In genomic region chrX:110440016-110440805, GRCh38 we compare ENCODE assay signal across 26 cellular contexts.
DNase-seq lines count a peak whose midpoint lies in the region; ATAC-seq, FAIRE-seq and TF ChIP-seq lines count a peak whose summit lies in the region.
"Had no signal": no experiment of that assay in that cellular context is flagged by ENCODE, and none has a peak within 500 bp of the region (broad histone marks: within the 10 kb centered on the region; RNA-seq: fewer than 3 reads in every experiment).

No MANE protein-coding gene starts in this region.

- H3K79me2 ChIP-seq in HepG2 (ENCODE audit: insufficient read depth, low read length) = no peaks in the 10 kb centered on the region

- ATAC-seq in HepG2 (no peak), GM21526 (IDR thresholded peaks at IDR 0.05; ENCODE audit: low FRiP score, unreplicated experiment) (no peak)
- ATAC-seq in activated T-cell treated with anti-CD3 and anti-CD28 coated beads, Interleukin-2, amount 50 U/mL, for 72 hours (replicated peaks in 1 of 2) = no peak
- ATAC-seq: CD8-positive, alpha-beta T cell; K562; Panc1; T-cell had no signal

- H3K9me3 ChIP-seq in liver (ENCODE audit: control insufficient read depth in 4 of 4, low read length in 3 of 4) = no peaks in the 10 kb centered on the region
- no peaks in the 10 kb centered on the region for H3K9me3 ChIP-seq in HepG2 (ENCODE audit: low read length)
- no peaks in the 10 kb centered on the region for H3K9me3 ChIP-seq in endodermal cell (ENCODE audit: control insufficient read depth, low read length)

- H3K27ac Mint-ChIP-seq in nephron progenitor cell (peak overlapping the region; percentile 87), endodermal cell (no peak overlapping the region)
- no peak overlapping the region for H3K27ac Mint-ChIP-seq in activated T-cell treated with anti-CD3 and anti-CD28 coated beads, Interleukin-2, amount 50 U/mL, for 72 hours
- H3K27ac Mint-ChIP-seq: CD8-positive, alpha-beta T cell; T-cell had no signal

- FAIRE-seq in HepG2 (lab: Jason Lieb, UNC) (no peak), bronchial epithelial cell (lab: Jason Lieb, UNC) (peak; percentile 52)
- FAIRE-seq: GM12891, K562 had no signal

- CTCF ChIA-PET in HepG2 (lab: Yijun Ruan, JAX; ENCODE audit: low intra/inter-chr PET ratio, low total read pairs) = no interaction called here

- H3K36me3 Mint-ChIP-seq in nephron progenitor cell (ENCODE audit: low read depth) (no peaks in the 10 kb centered on the region), endodermal cell (ENCODE audit: low read depth) (no peaks in the 10 kb centered on the region)
- H3K36me3 Mint-ChIP-seq in activated T-cell treated with anti-CD3 and anti-CD28 coated beads, Interleukin-2, amount 50 U/mL, for 72 hours (ENCODE audit: insufficient read depth in 2 of 2) = no peaks in the 10 kb centered on the region
- H3K36me3 Mint-ChIP-seq: CD8-positive, alpha-beta T cell; T-cell had no signal

- H2AFZ ChIP-seq in HepG2 (ENCODE audit: low read length) = no peak overlapping the region

- peaks cover 15% of the 10 kb centered on the region for H3K27me3 Mint-ChIP-seq in nephron progenitor cell (ENCODE audit: low read depth, poor library complexity)
- peaks cover 76% of the 10 kb centered on the region for H3K27me3 Mint-ChIP-seq in activated T-cell treated with anti-CD3 and anti-CD28 coated beads, Interleukin-2, amount 50 U/mL, for 72 hours (ENCODE audit: low read depth)
- peaks cover 66% of the 10 kb centered on the region for H3K27me3 Mint-ChIP-seq in endodermal cell (ENCODE audit: insufficient read depth)

- POLR2A ChIA-PET in HepG2 (lab: Yijun Ruan, JAX) = no interaction called here

- H3K4me3 Mint-ChIP-seq in nephron progenitor cell = peak overlapping the region; percentile 66
- no peak overlapping the region for H3K4me3 Mint-ChIP-seq in activated T-cell treated with anti-CD3 and anti-CD28 coated beads, Interleukin-2, amount 50 U/mL, for 72 hours
- H3K4me3 Mint-ChIP-seq in endodermal cell = no peak overlapping the region
- H3K4me3 Mint-ChIP-seq: CD8-positive, alpha-beta T cell; T-cell had no signal

- WGBS in liver = 35% methylated on average over 11 of the region's 11 CpGs
- 6% methylated on average over 3 of the region's 11 CpGs for WGBS in HepG2 (ENCODE audit: low lambda C conversion rate)
- WGBS in endodermal cell (ENCODE audit: insufficient coverage in 1 of 2, insufficient read length in 1 of 2), 2 experiments = 83 to 84% methylated on average over 4 to 11 of the region's 11 CpGs

- H3K27me3 ChIP-seq in liver (ENCODE audit: control insufficient read depth in 4 of 4, insufficient read depth in 4 of 4, low read length in 3 of 4) (peaks cover 0 to 4% (median 0%) of the 10 kb centered on the region in 4 donors), HepG2 (ENCODE audit: control insufficient read depth in 1 of 2, insufficient read depth in 2 of 2, low read length in 2 of 2) (no peaks in the 10 kb centered on the region), bronchial epithelial cell (ENCODE audit: control insufficient read depth, insufficient read depth, low read length) (no peaks in the 10 kb centered on the region), endodermal cell (ENCODE audit: control insufficient read depth, insufficient read depth, low read length, poor library complexity, severe bottlenecking) (no peaks in the 10 kb centered on the region)

- no peak overlapping the region for H3K4me2 ChIP-seq in HepG2 (ENCODE audit: low read depth, low read length)

- H3K27ac ChIP-seq in liver (ENCODE audit: low read depth in 1 of 2, low read length in 2 of 2) (no peak overlapping the region), HepG2 (ENCODE audit: extremely low read length, insufficient read depth, low read length) (no peak overlapping the region), temporal lobe (ENCODE audit: low read depth, low read length) (peak overlapping the region; percentile 44), endodermal cell (ENCODE audit: low read depth, low read length) (no peak overlapping the region)
- H3K27ac ChIP-seq: RWPE1 had no signal

- H3K4me1 Mint-ChIP-seq in nephron progenitor cell = peaks cover 89% of the 10 kb centered on the region
- H3K4me1 Mint-ChIP-seq in activated T-cell treated with anti-CD3 and anti-CD28 coated beads, Interleukin-2, amount 50 U/mL, for 72 hours (ENCODE audit: low read depth) = no peaks in the 10 kb centered on the region
- peaks cover 20% of the 10 kb centered on the region for H3K4me1 Mint-ChIP-seq in endodermal cell
- H3K4me1 Mint-ChIP-seq: T-cell had no signal

- peaks cover 1 to 68% (median 51%) of the 10 kb centered on the region in 4 donors for H3K4me1 ChIP-seq in liver (ENCODE audit: control insufficient read depth in 4 of 4, insufficient read depth in 4 of 4, low read length in 3 of 4)
- H3K4me1 ChIP-seq in HepG2 (ENCODE audit: insufficient read depth, low read length) = peaks cover 26% of the 10 kb centered on the region
- no peaks in the 10 kb centered on the region for H3K4me1 ChIP-seq in endodermal cell (ENCODE audit: control insufficient read depth, insufficient read depth, low read length)

- in situ Hi-C loops in HepG2 (cut with HindIII; ENCODE audit: extremely low pct_ligation_motif_present, low pct_unique_long_range_greater_than_20kb) = loop anchor here (10.0 kb wide), 1 partner anchor 415 kb away; no protein-coding TSS in a partner anchor

- H4K20me1 ChIP-seq in HepG2 (ENCODE audit: insufficient read depth, low read length) = no peaks in the 10 kb centered on the region

- TF ChIP-seq EP300 in HepG2 (IDR thresholded peaks at IDR 0.05; ENCODE audit: low read depth in 2 of 2, low read length in 2 of 2) = no peak
- TF ChIP-seq EP300 in HepG2 (CRISPR knock-in tag; IDR thresholded peaks at IDR 0.05; ENCODE audit: borderline replicate concordance) = no peak

- intact Hi-C loops in HepG2 (cut with micrococcal nuclease; ENCODE audit: unreplicated experiment) = no loop called here

- H3K9me3 Mint-ChIP-seq in nephron progenitor cell (no peaks in the 10 kb centered on the region), endodermal cell (no peaks in the 10 kb centered on the region)
- no peaks in the 10 kb centered on the region for H3K9me3 Mint-ChIP-seq in activated T-cell treated with anti-CD3 and anti-CD28 coated beads, Interleukin-2, amount 50 U/mL, for 72 hours
- H3K9me3 Mint-ChIP-seq: CD8-positive, alpha-beta T cell; T-cell had no signal

- TF ChIP-seq RAD21 in liver (IDR thresholded peaks at IDR 0.05) = no peak
- no peak for TF ChIP-seq RAD21 in HepG2 (CRISPR knock-in tag; IDR thresholded peaks at IDR 0.05)

- H3K4me3 ChIP-seq in liver (ENCODE audit: low read depth in 1 of 3, low read length in 3 of 3) = peak overlapping the region; percentile 20 to 46 (median 29)
- H3K4me3 ChIP-seq in HepG2 (replicated peaks in 1 of 3; ENCODE audit: insufficient read depth in 1 of 3, low read depth in 2 of 3, low read length in 3 of 3) = no peak overlapping the region
- no peak overlapping the region for H3K4me3 ChIP-seq in bronchial epithelial cell (ENCODE audit: low read depth, low read length)
- no peak overlapping the region for H3K4me3 ChIP-seq in endodermal cell (ENCODE audit: low read length)
- H3K4me3 ChIP-seq: K562 had no signal

- TF ChIP-seq CTCF in liver (IDR thresholded peaks at IDR 0.05; ENCODE audit: low read depth, low read length, missing input control) (no peak), HepG2 (CRISPR knock-in tag; IDR thresholded peaks at IDR 0.05) (no peak), bronchial epithelial cell (IDR thresholded peaks at IDR 0.05; ENCODE audit: insufficient read depth, low read length, severe bottlenecking) (no peak), nephron progenitor cell (IDR thresholded peaks at IDR 0.05) (no peak), endodermal cell (conservative IDR thresholded peaks at IDR 0.05) (no peak)

- DNase-seq in HepG2 (ENCODE audit: low spot score) = no peak
- DNase-seq in bronchial epithelial cell (ENCODE audit: low read depth) = no peak
- peak; percentile 33 for DNase-seq in nephron progenitor cell
- DNase-seq in activated T-cell treated with anti-CD3 and anti-CD28 coated beads, Interleukin-2, amount 50 U/mL, for 72 hours = no peak
- no peak for DNase-seq in endodermal cell
- DNase-seq: C1 segment of cervical spinal cord; CD8-positive, alpha-beta T cell; DMS 273 treated with DMSO at 0.1 percent for 48 hours; DMS79 treated with DMSO at 0.1 percent for 48 hours; GF-D8; GOT3; HCEC 1CT; Kasumi-1; NCI-H2029; NCI-H446; NCI-H524 treated with DMSO at 0.1 percent for 48 hours; NCI-H774; SHP77; T-cell had no signal

- no peaks in the 10 kb centered on the region for H3K36me3 ChIP-seq in liver (ENCODE audit: control insufficient read depth in 4 of 4, insufficient read depth in 3 of 4, low read depth in 1 of 4, low read length in 3 of 4)
- H3K36me3 ChIP-seq in HepG2 (replicated peaks in 1 of 2; ENCODE audit: control insufficient read depth in 1 of 2, insufficient read depth in 2 of 2, low read length in 2 of 2) = no peaks in the 10 kb centered on the region
- no peaks in the 10 kb centered on the region for H3K36me3 ChIP-seq in bronchial epithelial cell (ENCODE audit: control insufficient read depth, insufficient read depth, low read length)
- no peaks in the 10 kb centered on the region for H3K36me3 ChIP-seq in endodermal cell (ENCODE audit: control insufficient read depth, insufficient read depth, low read length)

- H3K9ac ChIP-seq in liver (ENCODE audit: low read depth in 1 of 2, low read length in 2 of 2) (no peak overlapping the region), HepG2 (ENCODE audit: insufficient read depth, low read depth, low read length) (no peak overlapping the region), endodermal cell (ENCODE audit: extremely low read depth, low read length, poor library complexity, severe bottlenecking) (no peak overlapping the region)

- BruUV-seq in HepG2 (replicated peaks; lab: Mats Ljungman, UMichigan) = no TSS peak

- TF ChIP-seq POLR2A in HepG2 (IDR thresholded peaks at IDR 0.05; ENCODE audit: insufficient read depth in 1 of 2, low read depth in 2 of 2, low read length in 2 of 2) = no peak

TF ChIP-seq in liver, 16 proteins besides CTCF, POLR2A, EP300 and RAD21 (continues in another document):
- TF ChIP-seq RXRA (IDR thresholded peaks at IDR 0.05) (peak in 1 of 2 donors; percentile 20), HNF4A (conservative IDR thresholded peaks at IDR 0.05) (peak; percentile 4 to 27), ATF3 (IDR thresholded peaks at IDR 0.05) (no peak), FOXA1 (IDR thresholded peaks at IDR 0.05) (no peak), NR2F2 (IDR thresholded peaks at IDR 0.05) (no peak)

TF ChIP-seq in HepG2, 621 proteins besides CTCF, POLR2A, EP300 and RAD21 (continues in another document):
- TF ChIP-seq MATR3 (CRISPR knock-in tag; IDR thresholded peaks at IDR 0.05) (no peak), ZEB1 (IDR thresholded peaks at IDR 0.05; ENCODE audit: insufficient replicate concordance, low read depth) (no peak), TAF15 (IDR thresholded peaks at IDR 0.05; ENCODE audit: low read depth, low read length, poor library complexity, severe bottlenecking) (no peak), ARID2 (CRISPR knock-in tag; IDR thresholded peaks at IDR 0.05; ENCODE audit: borderline replicate concordance) (no peak)

Comparison
In these comparisons a context has a peak if more than half of its experiments do, and no peak if none do; other contexts are left out.
1. H3K4me3 ChIP-seq: peak in liver (3 of 3); none in HepG2 (0 of 3), bronchial epithelial cell (single experiment) and endodermal cell (single experiment).